ENCODE assay signal across 8 cellular contexts in the genomic region with DNA sequence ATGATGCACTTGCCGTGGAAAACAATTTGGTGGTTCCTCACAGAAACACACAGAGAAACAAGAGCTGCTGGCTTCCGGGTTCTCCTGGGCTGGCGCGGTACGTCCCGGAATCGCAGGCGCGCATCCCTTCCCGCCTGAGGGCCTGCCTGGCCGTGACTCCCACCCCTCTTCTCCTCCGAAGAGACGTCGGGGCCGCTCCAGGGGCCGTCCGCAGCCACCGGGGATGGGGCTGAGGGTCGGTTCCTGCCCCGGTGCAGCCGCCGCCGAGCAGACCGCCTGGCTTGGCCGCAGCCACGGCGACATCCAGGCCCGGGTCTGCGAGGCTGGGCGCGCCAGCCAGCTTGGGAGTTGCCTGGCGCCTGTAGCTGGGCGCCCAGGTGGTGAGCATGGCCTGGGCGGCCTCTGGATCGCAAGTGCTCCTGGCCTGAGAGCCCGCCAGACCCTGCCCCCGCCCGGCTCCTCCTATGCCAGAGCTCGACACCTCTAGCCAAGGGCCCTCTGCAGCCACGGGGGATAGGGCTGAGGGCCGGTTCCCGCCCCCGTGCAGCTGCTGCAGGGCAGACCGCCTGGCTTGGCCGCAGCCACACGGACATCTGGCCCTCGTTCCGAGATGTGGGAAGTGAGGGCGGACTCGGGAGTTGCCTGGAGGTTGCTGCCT.
DNase-seq lines count a peak whose midpoint lies in the region; ATAC-seq and TF ChIP-seq lines count a peak whose summit lies in the region.
"Not testable (repeated sequence)": the region's sequence is repeated elsewhere in the genome, so short reads cannot be mapped to it uniquely, and the experiment has no call there.

No MANE protein-coding gene starts in this region.

- TF ChIP-seq CTCF in astrocyte of the cerebellum (IDR thresholded peaks at IDR 0.05; ENCODE audit: low read depth, low read length, missing control alignments); osteocyte (IDR thresholded peaks at IDR 0.05); testis (IDR thresholded peaks at IDR 0.05): not testable (repeated sequence)

- not testable (repeated sequence) for H3K9me3 ChIP-seq in testis

- H3K36me3 ChIP-seq in testis (ENCODE audit: low read depth, missing control alignments), result not testable (repeated sequence)

- not testable (repeated sequence) for H3K27ac ChIP-seq in testis

- not testable (repeated sequence) for TF ChIP-seq POLR2A in testis (IDR thresholded peaks at IDR 0.05)

- H3K4me1 Mint-ChIP-seq in osteocyte (ENCODE audit: unreplicated experiment), result not testable (repeated sequence)

- WGBS in testis, 2 donors, result 1 to 2% methylated on average over 24 to 47 of the region's 50 CpGs

- not testable (repeated sequence) for H3K36me3 Mint-ChIP-seq in osteocyte (ENCODE audit: unreplicated experiment)

- not testable (repeated sequence) for H3K27me3 ChIP-seq in testis

- H3K9me3 Mint-ChIP-seq in osteocyte (ENCODE audit: unreplicated experiment), result not testable (repeated sequence)

- in situ Hi-C loops in astrocyte of the cerebellum (cut with HindIII; ENCODE audit: low sequenced_read_pairs), result not testable (repeated sequence)

- H3K27me3 Mint-ChIP-seq in osteocyte (ENCODE audit: unreplicated experiment), result peaks cover 20% of the 10 kb centered on the region

- intact Hi-C loops in Right ventricle myocardium superior (cut with DNase I); testis (cut with DNase I; ENCODE audit: low total_unique reads): not testable (repeated sequence)

- ATAC-seq in GM21528 (IDR thresholded peaks at IDR 0.05; ENCODE audit: low FRiP score, unreplicated experiment), result peak; percentile 26
- peak; percentile 15 for ATAC-seq in HG03196 (IDR thresholded peaks at IDR 0.05; ENCODE audit: unreplicated experiment)
- peak; percentile 31 for ATAC-seq in SK-N-SH treated with all-trans-retinoic acid at 6 μM for 48 hours
- peak; percentile 38 for ATAC-seq in Right ventricle myocardium superior (ENCODE audit: poor library complexity)

- H3K4me3 ChIP-seq in astrocyte of the cerebellum (ENCODE audit: low read depth, low read length), result peak overlapping the region; percentile 30
- peak overlapping the region; percentile 47 to 57 for H3K4me3 ChIP-seq in testis

- H3K27ac Mint-ChIP-seq in osteocyte (ENCODE audit: unreplicated experiment), result not testable (repeated sequence)

- H3K4me3 Mint-ChIP-seq in osteocyte (ENCODE audit: unreplicated experiment), result not testable (repeated sequence)

- not testable (repeated sequence) for H3K4me1 ChIP-seq in testis

- peak; percentile 62 for DNase-seq in ELF-1 (ENCODE audit: low read depth, low spot score)
- not testable (repeated sequence) for DNase-seq in astrocyte of the cerebellum (ENCODE audit: low read depth); testis
- DNase-seq in Right ventricle myocardium superior, result peak; percentile 55
- DNase-seq in osteocyte (ENCODE audit: extremely low spot score, unreplicated experiment), result peak; percentile 87
